ENCODE assay signal across 1 cellular context in genomic region chr9:122200960-122201635, GRCh38.
TF ChIP-seq lines count a peak whose summit lies in the region.

No MANE protein-coding gene starts in this region.

TF ChIP-seq in IMR-90, 13 proteins besides CTCF, POLR2A, EP300 and RAD21:
- TF ChIP-seq SMC3 (IDR thresholded peaks at IDR 0.05; ENCODE audit: low read depth, low read length) (no peak), MAZ (IDR thresholded peaks at IDR 0.05; ENCODE audit: borderline replicate concordance, low read depth, low read length) (0 out of 2 replicates have a peak, but pooled peaks have one; percentile 23), RCOR1 (IDR thresholded peaks at IDR 0.05; ENCODE audit: insufficient replicate concordance, low read length) (no peak)
